ENCODE assay signal across 1 cellular context in genomic region chr11:120239713-120240640, GRCh38.
TF ChIP-seq lines count a peak whose summit lies in the region.

TSS of gene POU2F3 (plus strand) at chr11:120240140. CDS start at chr11:120240344, 204 bp downstream.

TF ChIP-seq in WTC11, 78 proteins besides CTCF, POLR2A, EP300 and RAD21 (continued from another document):
- peak; percentile 73 for TF ChIP-seq HMGXB4 (CRISPR knock-in tag; IDR thresholded peaks at IDR 0.05)
TF ChIP-seq in WTC11: peak in this region for 2.
